8 cellular contexts compared by ENCODE assay signal in the genomic region with DNA sequence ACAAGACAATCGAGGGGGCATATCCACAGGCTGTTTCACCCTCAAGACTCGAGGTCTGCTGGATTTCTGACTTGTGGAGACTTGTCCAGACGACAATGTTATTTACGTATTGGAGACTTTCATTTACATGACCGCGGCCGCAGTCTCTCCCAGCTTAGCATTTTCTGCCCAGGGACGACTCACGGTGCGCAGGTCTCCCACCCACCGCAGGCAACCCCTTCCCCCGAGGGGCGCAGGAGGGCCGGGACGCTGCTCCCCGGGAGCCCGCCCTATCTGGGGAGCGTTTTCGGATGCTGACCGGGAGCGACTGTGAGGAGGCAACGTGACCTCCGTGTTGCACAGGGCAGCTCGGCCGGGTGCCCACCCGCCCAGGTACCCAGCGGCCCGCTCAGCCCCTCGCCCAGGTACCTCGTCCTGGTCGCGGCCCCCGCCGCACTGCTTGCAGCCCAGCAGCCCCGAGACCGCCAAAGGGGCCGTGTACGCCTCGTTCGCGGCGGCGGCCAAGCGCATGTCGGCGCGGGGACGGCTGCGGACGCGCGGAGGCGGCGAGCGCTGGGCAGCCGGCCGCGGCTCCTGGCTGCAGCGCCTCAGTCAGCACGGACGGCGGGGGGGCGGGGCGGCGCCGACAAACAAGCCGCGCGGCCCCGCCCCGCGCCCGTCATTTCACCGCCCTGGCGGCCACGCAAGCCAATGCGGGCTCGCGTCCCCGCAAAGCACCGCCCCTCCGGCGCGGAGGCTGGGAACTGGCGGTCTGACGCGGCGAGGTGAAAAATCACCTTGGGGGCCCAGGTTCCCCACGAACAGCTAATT.
DNase-seq lines count a peak whose midpoint lies in the region; ATAC-seq and TF ChIP-seq lines count a peak whose summit lies in the region.

No MANE protein-coding gene starts in this region.

- DNase-seq in Calu3 = peak; percentile 94
- DNase-seq in IMR-90 = peak; percentile 82
- peak; percentile 75 to 87 for DNase-seq in PC-9
- DNase-seq in activated T-cell treated with anti-CD3 and anti-CD28 coated beads, Interleukin-2, amount 50 U/mL, for 72 hours = peak; percentile 93 to 95
- peak; percentile 66 for DNase-seq in esophagus squamous epithelium (lab: John Stamatoyannopoulos, UW)
- peak; percentile 88 for DNase-seq in myocyte (ENCODE audit: low read depth)
- peak; percentile 79 for DNase-seq in stimulated activated CD8-positive, alpha-beta memory T cell treated with anti-CD3 and anti-CD28 coated beads, Interleukin-7, amount 100 ng/mL, for 24 hours (ENCODE audit: low read depth)

- peak overlapping the region; percentile 66; the same call in 1 of the 2 replicates for H4K91ac ChIP-seq in IMR-90 (ENCODE audit: insufficient read depth, low read depth, low read length)

- H3K9me1 ChIP-seq in IMR-90 (ENCODE audit: insufficient read depth, low read length) = no peaks in the 10 kb centered on the region

- H4K8ac ChIP-seq in IMR-90 (ENCODE audit: low read depth in 2 of 2, low read length in 2 of 2) = peak overlapping the region; percentile 78 to 93; a peak in 3 of 4 replicates

- H3K14ac ChIP-seq in IMR-90 (replicated peaks; ENCODE audit: low read depth, low read length) = peak overlapping the region; percentile 97

- H4K5ac ChIP-seq in IMR-90 (ENCODE audit: low read depth, low read length) = peak overlapping the region; percentile 87; the same call in 1 of the 2 replicates

- peak overlapping the region; percentile 91 for H2BK5ac ChIP-seq in IMR-90 (ENCODE audit: low read depth, low read length, poor library complexity, severe bottlenecking)

- BruUV-seq in Calu3 (replicated peaks; lab: Mats Ljungman, UMichigan) = no TSS peak
- no TSS peak for BruUV-seq in IMR-90 (replicated peaks; lab: Mats Ljungman, UMichigan)
- BruUV-seq in PC-9 (replicated peaks; lab: Mats Ljungman, UMichigan) = no TSS peak

- no peak for TF ChIP-seq RAD21 in IMR-90 (IDR thresholded peaks at IDR 0.05; ENCODE audit: low read length)

- peak overlapping the region; percentile 98 for H2AFZ ChIP-seq in IMR-90 (replicated peaks; ENCODE audit: low read length, poor library complexity)
- peak overlapping the region; percentile 95 for H2AFZ ChIP-seq in PC-9

- H2BK20ac ChIP-seq in IMR-90 (ENCODE audit: low read depth, low read length) = no peak overlapping the region

- H4K20me1 ChIP-seq in IMR-90 (ENCODE audit: insufficient read depth, low read length) = no peaks in the 10 kb centered on the region; the same call in none of the 2 replicates
- no peaks in the 10 kb centered on the region for H4K20me1 ChIP-seq in PC-9 (ENCODE audit: insufficient read depth)

- peak overlapping the region; percentile 96 for H3K9ac ChIP-seq in IMR-90 (ENCODE audit: low read depth, low read length)

- H3K27me3 ChIP-seq in IMR-90 (ENCODE audit: control insufficient read depth, insufficient read depth, low read length) (no peaks in the 10 kb centered on the region), PC-9 (ENCODE audit: insufficient read depth, low read depth) (no peaks in the 10 kb centered on the region), esophagus squamous epithelium (no peaks in the 10 kb centered on the region)

- intact Hi-C loops in Calu3 (cut with micrococcal nuclease; ENCODE audit: unreplicated experiment) = no loop called here
- intact Hi-C loops in IMR-90 (cut with micrococcal nuclease) = loop anchor here (5.0 kb wide), 3 partner anchors 63 to 467 kb away; no protein-coding TSS in a partner anchor
- intact Hi-C loops in PC-9 (cut with micrococcal nuclease; ENCODE audit: unreplicated experiment) = loop anchor here (1.0 kb wide), 1 partner anchor 38 kb away; no protein-coding TSS in a partner anchor
- intact Hi-C loops in esophagus squamous epithelium (cut with DNase I) = loop anchor here (10.0 kb wide), 2 partner anchors 56 to 454 kb away; no protein-coding TSS in a partner anchor

- H3K4me3 Mint-ChIP-seq in Calu3 (ENCODE audit: low read depth, unreplicated experiment) = peak overlapping the region; percentile 76
- H3K4me3 Mint-ChIP-seq in activated T-cell treated with anti-CD3 and anti-CD28 coated beads, Interleukin-2, amount 50 U/mL, for 72 hours = peak overlapping the region; percentile 91 to 99

- H3K4me1 ChIP-seq in IMR-90 (ENCODE audit: control insufficient read depth, insufficient read depth, low read length) (no peaks in the 10 kb centered on the region), PC-9 (replicated peaks; ENCODE audit: insufficient read depth) (peaks cover 31% of the 10 kb centered on the region), esophagus squamous epithelium (peaks cover 4 to 70% (median 7%) of the 10 kb centered on the region in 3 donors)

- no peaks in the 10 kb centered on the region for H3K9me3 Mint-ChIP-seq in Calu3 (ENCODE audit: low read depth, unreplicated experiment)
- H3K9me3 Mint-ChIP-seq in activated T-cell treated with anti-CD3 and anti-CD28 coated beads, Interleukin-2, amount 50 U/mL, for 72 hours = no peaks in the 10 kb centered on the region

- peak overlapping the region; percentile 85 for H2BK120ac ChIP-seq in IMR-90 (ENCODE audit: low read depth, low read length)

- peaks cover 21% of the 10 kb centered on the region; the same call in 1 of the 2 replicates for H3K79me2 ChIP-seq in PC-9 (ENCODE audit: low read depth)

- peak overlapping the region; percentile 96 for H3K4me2 ChIP-seq in IMR-90 (ENCODE audit: low read depth, low read length)
- H3K4me2 ChIP-seq in PC-9 = peak overlapping the region; percentile 89

- dilution Hi-C loops in IMR-90 (cut with HindIII; ENCODE audit: low sequenced_read_pairs, unreplicated experiment) = no loop called here

- no peaks in the 10 kb centered on the region for H3K9me2 ChIP-seq in PC-9 (ENCODE audit: insufficient read depth)

- no peak for TF ChIP-seq POLR2A in IMR-90 (IDR thresholded peaks at IDR 0.05; ENCODE audit: low read depth, low read length)
- peak in 3 of 4 donors; percentile 85 to 96 (median 96) for TF ChIP-seq POLR2A in esophagus squamous epithelium (IDR thresholded peaks at IDR 0.05)

- H3K79me1 ChIP-seq in IMR-90 (ENCODE audit: low read depth in 1 of 2, low read length in 2 of 2) = peaks cover 11 to 16% of the 10 kb centered on the region in 2 experiments; a peak in 3 of 4 replicates

- CTCF ChIA-PET in Calu3 (lab: Charles Lee) = interaction anchor here (0.7 to 0.9 kb wide), 2 partner anchors 21 to 375 kb away, joined by 3 to 4 read pairs; no protein-coding TSS in a partner anchor
- CTCF ChIA-PET in IMR-90 (lab: Yijun Ruan, JAX) = no interaction called here
- CTCF ChIA-PET in PC-9 (lab: Charles Lee) = interaction anchor here (0.7 kb wide), 1 partner anchor 14 kb away, joined by 3 read pairs; no protein-coding TSS in a partner anchor

- no peaks in the 10 kb centered on the region for H3K27me3 Mint-ChIP-seq in Calu3 (ENCODE audit: unreplicated experiment)
- H3K27me3 Mint-ChIP-seq in activated T-cell treated with anti-CD3 and anti-CD28 coated beads, Interleukin-2, amount 50 U/mL, for 72 hours (ENCODE audit: low read depth) = no peaks in the 10 kb centered on the region

- ATAC-seq in GM21528 (IDR thresholded peaks at IDR 0.05; ENCODE audit: low FRiP score, unreplicated experiment) (peak; percentile 84), IMR-90 (ENCODE audit: low read depth) (peak; percentile 100)
- peak; percentile 94 to 96 for ATAC-seq in activated T-cell treated with anti-CD3 and anti-CD28 coated beads, Interleukin-2, amount 50 U/mL, for 72 hours (replicated peaks in 1 of 2)

- H3K9me3 ChIP-seq in IMR-90 (ENCODE audit: control insufficient read depth, insufficient read depth, low read length) (no peaks in the 10 kb centered on the region), PC-9 (ENCODE audit: insufficient read depth, low read depth) (no peaks in the 10 kb centered on the region), esophagus squamous epithelium (no peaks in the 10 kb centered on the region)

- H3K4me3 ChIP-seq in IMR-90 (ENCODE audit: insufficient read depth, low read depth, low read length) (peak overlapping the region; percentile 91), PC-9 (peak overlapping the region; percentile 82), esophagus squamous epithelium (peak overlapping the region; percentile 81 to 96 (median 92))

- H3K36me3 ChIP-seq in IMR-90 (ENCODE audit: control insufficient read depth, insufficient read depth, low read length) (no peaks in the 10 kb centered on the region), PC-9 (ENCODE audit: low read depth) (no peaks in the 10 kb centered on the region), esophagus squamous epithelium (no peaks in the 10 kb centered on the region)

- in situ Hi-C loops in IMR-90 (cut with MboI; ENCODE audit: low sequenced_read_pairs) = no loop called here

- H3K4ac ChIP-seq in IMR-90 (ENCODE audit: low read depth, low read length) = peak overlapping the region; percentile 88

- POLR2A ChIA-PET in IMR-90 (lab: Charles Lee; ENCODE audit: unreplicated experiment) (no interaction called here), PC-9 (lab: Charles Lee; ENCODE audit: unreplicated experiment) (interaction anchor here (0.5 to 0.9 kb wide), 4 partner anchors 84 to 1277 kb away, joined by 3 to 9 read pairs (median 4); a partner anchor contains a TSS)

- H3K27ac ChIP-seq in IMR-90 (ENCODE audit: insufficient read depth, low read length) (peak overlapping the region; percentile 79), PC-9 (peak overlapping the region; percentile 53), esophagus squamous epithelium (peak overlapping the region; percentile 96 to 98 (median 97))

- peak overlapping the region; percentile 83 for H3K27ac Mint-ChIP-seq in Calu3 (ENCODE audit: unreplicated experiment)
- peak overlapping the region; percentile 99 for H3K27ac Mint-ChIP-seq in activated T-cell treated with anti-CD3 and anti-CD28 coated beads, Interleukin-2, amount 50 U/mL, for 72 hours

- H3K56ac ChIP-seq in IMR-90 (ENCODE audit: extremely low read depth, insufficient read depth, low read length) = peak overlapping the region; percentile 92

- H3F3A ChIP-seq in PC-9 (ENCODE audit: insufficient read depth, low read depth) = no peaks in the 10 kb centered on the region

- peak overlapping the region; percentile 95 for H3K18ac ChIP-seq in IMR-90 (ENCODE audit: low read depth, low read length)

- peak overlapping the region; percentile 92 for H2AK9ac ChIP-seq in IMR-90 (replicated peaks; ENCODE audit: low read depth, low read length, poor library complexity)

- peaks cover 18% of the 10 kb centered on the region for H3K36me3 Mint-ChIP-seq in Calu3 (ENCODE audit: insufficient read depth, unreplicated experiment)
- H3K36me3 Mint-ChIP-seq in activated T-cell treated with anti-CD3 and anti-CD28 coated beads, Interleukin-2, amount 50 U/mL, for 72 hours (ENCODE audit: insufficient read depth in 2 of 2) = peaks cover 2 to 6% of the 10 kb centered on the region in 2 donors

- 0% methylated on average over 38 of the region's 89 CpGs; no CpG with 5 or more reads in 1 of the 2 experiments for WGBS in IMR-90 (ENCODE audit: extremely low coverage in 2 of 2, insufficient read length in 1 of 2), 2 experiments
- 0% methylated on average over 1 to 6 of the region's 89 CpGs for WGBS in esophagus squamous epithelium, 2 donors

- H2AK5ac ChIP-seq in IMR-90 (ENCODE audit: low read depth, low read length) = 0 out of 2 replicates have a peak overlapping the region, but pooled peaks have one; percentile 37

- no peak for TF ChIP-seq CTCF in Calu3 (IDR thresholded peaks at IDR 0.05; ENCODE audit: unreplicated experiment)
- no peak for TF ChIP-seq CTCF in IMR-90 (conservative IDR thresholded peaks at IDR 0.05; ENCODE audit: low read depth, low read length)
- no peak for TF ChIP-seq CTCF in PC-9 (conservative IDR thresholded peaks at IDR 0.05)
- TF ChIP-seq CTCF in esophagus squamous epithelium (IDR thresholded peaks at IDR 0.05) = peak in 5 of 6 experiments; percentile 29 to 82 (median 74)

- peaks cover 10% of the 10 kb centered on the region for H3K4me1 Mint-ChIP-seq in Calu3 (ENCODE audit: low read depth, unreplicated experiment)
- peaks cover 70% of the 10 kb centered on the region for H3K4me1 Mint-ChIP-seq in activated T-cell treated with anti-CD3 and anti-CD28 coated beads, Interleukin-2, amount 50 U/mL, for 72 hours (ENCODE audit: low read depth)

- peak overlapping the region; percentile 99 for H3K23ac ChIP-seq in IMR-90 (ENCODE audit: low read depth, low read length)

- H2BK15ac ChIP-seq in IMR-90 (ENCODE audit: low read depth, low read length) = peak overlapping the region; percentile 35; the same call in 1 of the 3 replicates

Comparison
In these comparisons a context has a peak if more than half of its experiments do, and no peak if none do; other contexts are left out.
1. Peak in every context shown above with its lines: DNase-seq, ATAC-seq, H3K4me3 ChIP-seq and H3K27ac ChIP-seq.
2. CTCF ChIP-seq: peak in esophagus squamous epithelium (5 of 6); none in Calu3 (single experiment), IMR-90 (single experiment) and PC-9 (single experiment).